ENCODE assay signal across 35 cellular contexts in genomic region chr6:13946506-13946905, GRCh38. TPM values are rescaled to one million over a fixed set of nuclear protein-coding genes. Genes with fewer than 3 reads are reported as not detected.
"Had no signal": no experiment of that assay in that cellular context is flagged by ENCODE, and none has a peak within 500 bp of the region (broad histone marks: within the 10 kb centered on the region; RNA-seq: fewer than 3 reads in every experiment).

No MANE protein-coding gene starts in this region.

- H3K4me3 ChIP-seq: adrenal gland, ascending aorta, body of pancreas, breast epithelium, cardiac muscle cell had no signal

- H3K27ac ChIP-seq: adrenal gland, ascending aorta, body of pancreas, brain microvascular endothelial cell, breast epithelium, cardiac muscle cell had no signal

- ATAC-seq: activated naive CD4-positive, alpha-beta T cell treated with anti-CD3 and anti-CD28 coated beads, Interleukin-2, amount 50 U/mL, for 72 hours; activated naive CD8-positive, alpha-beta T cell treated with anti-CD3 and anti-CD28 coated beads, Interleukin-2, amount 50 U/mL, for 24 hours; activated T-cell treated with anti-CD3 and anti-CD28 coated beads, Interleukin-2, amount 50 U/mL, for 4 hours; activated T-cell treated with anti-CD3 and anti-CD28 coated beads, Interleukin-2, amount 50 U/mL, for 72 hours; activated T-helper 17 cell treated with anti-CD3 and anti-CD28 coated beads, Interleukin-2, amount 50 U/mL, for 72 hours; body of pancreas had no signal

- H3K36me3 ChIP-seq: adrenal gland, ascending aorta, brain microvascular endothelial cell, breast epithelium, cardiac muscle cell had no signal

- H3K27me3 ChIP-seq: adrenal gland, ascending aorta, body of pancreas, brain microvascular endothelial cell, breast epithelium, cardiac muscle cell had no signal

- DNase-seq: activated effector memory CD4-positive, alpha-beta T cell treated with anti-CD3 and anti-CD28 coated beads, Interleukin-2, amount 50 U/mL, for 16 hours; activated effector memory CD4-positive, alpha-beta T cell treated with Interleukin-2 at 50 U/mL for 16 hours; activated gamma-delta T cell; activated gamma-delta T cell treated with Interleukin-2 at 50 U/mL for 16 hours; activated naive CD4-positive, alpha-beta T cell; activated naive CD4-positive, alpha-beta T cell treated with anti-CD3 and anti-CD28 coated beads for 36 hours; activated naive CD4-positive, alpha-beta T cell treated with anti-CD3 and anti-CD28 coated beads, Interleukin-2, amount 10 ng/mL, durations not matched to agents 7 days and 5 days; activated naive CD4-positive, alpha-beta T cell treated with anti-CD3 and anti-CD28 coated beads, Interleukin-2, amount 50 U/mL, for 16 hours; activated naive CD8-positive, alpha-beta T cell treated with anti-CD3 and anti-CD28 coated beads for 36 hours; activated naive CD8-positive, alpha-beta T cell treated with anti-CD3 and anti-CD28 coated beads, Interleukin-2, amount 10 ng/mL, durations not matched to agents 7 days and 5 days; activated naive CD8-positive, alpha-beta T cell treated with anti-CD3 and anti-CD28 coated beads, Interleukin-2, amount 50 U/mL, for 24 hours; activated T-cell treated with anti-CD3 and anti-CD28 coated beads, Interleukin-2, amount 50 U/mL, for 1 hour; activated T-cell treated with anti-CD3 and anti-CD28 coated beads, Interleukin-2, amount 50 U/mL, for 24 hours; activated T-cell treated with anti-CD3 and anti-CD28 coated beads, Interleukin-2, amount 50 U/mL, for 4 hours; activated T-cell treated with anti-CD3 and anti-CD28 coated beads, Interleukin-2, amount 50 U/mL, for 48 hours; activated T-cell treated with anti-CD3 and anti-CD28 coated beads, Interleukin-2, amount 50 U/mL, for 72 hours; adrenal gland; amniotic stem cell; amygdala; anterior cingulate cortex; aorta; body of pancreas; brain microvascular endothelial cell; caudate nucleus; central memory CD4-positive, alpha-beta T cell; cerebellar nuclear complex had no signal

- H3K9me3 ChIP-seq: adrenal gland, ascending aorta, body of pancreas, breast epithelium had no signal

- H3K4me1 ChIP-seq: adrenal gland, ascending aorta, body of pancreas, breast epithelium had no signal

- FAIRE-seq: astrocyte, bronchial epithelial cell had no signal

RNA-seq across cellular contexts. Expression of gene RNF182, which starts 21.8 kb away (rescaled TPM):
- total RNA-seq: activated naive CD4-positive, alpha-beta T cell treated with anti-CD3 and anti-CD28 coated beads for 36 hours; activated naive CD4-positive, alpha-beta T cell treated with anti-CD3 and anti-CD28 coated beads, Interleukin-2, amount 50 U/mL, for 72 hours; activated naive CD8-positive, alpha-beta T cell treated with anti-CD3 and anti-CD28 coated beads for 36 hours; activated naive CD8-positive, alpha-beta T cell treated with anti-CD3 and anti-CD28 coated beads, Interleukin-2, amount 10 ng/mL, durations not matched to agents 7 days and 5 days; activated T-cell treated with anti-CD3 and anti-CD28 coated beads, Interleukin-2, amount 50 U/mL, for 72 hours; activated T-helper 1 cell treated with anti-CD3 and anti-CD28 coated beads, Interleukin-12 subunit alpha, Interleukin-12 subunit beta, Interleukin-2, Interleukin-4 antibody, amounts not matched to agents 30 ng/mL and 10 ng/mL and 1 ng/mL, durations not matched to agents 14 hours and 24 hours and 36 hours; activated T-helper 17 cell treated with anti-CD3 and anti-CD28 coated beads, Interleukin-2, amount 50 U/mL, for 72 hours; activated T-helper 2 cell treated with anti-CD3 and anti-CD28 coated beads, Interferon-gamma antibody, Interleukin-2, Interleukin-4, amounts not matched to agents 10 μg/mL and 5 μg/mL and 100 μg/mL, durations not matched to agents 14 hours and 24 hours and 36 hours; bronchial epithelial cell had no signal
